In the genomic region with DNA sequence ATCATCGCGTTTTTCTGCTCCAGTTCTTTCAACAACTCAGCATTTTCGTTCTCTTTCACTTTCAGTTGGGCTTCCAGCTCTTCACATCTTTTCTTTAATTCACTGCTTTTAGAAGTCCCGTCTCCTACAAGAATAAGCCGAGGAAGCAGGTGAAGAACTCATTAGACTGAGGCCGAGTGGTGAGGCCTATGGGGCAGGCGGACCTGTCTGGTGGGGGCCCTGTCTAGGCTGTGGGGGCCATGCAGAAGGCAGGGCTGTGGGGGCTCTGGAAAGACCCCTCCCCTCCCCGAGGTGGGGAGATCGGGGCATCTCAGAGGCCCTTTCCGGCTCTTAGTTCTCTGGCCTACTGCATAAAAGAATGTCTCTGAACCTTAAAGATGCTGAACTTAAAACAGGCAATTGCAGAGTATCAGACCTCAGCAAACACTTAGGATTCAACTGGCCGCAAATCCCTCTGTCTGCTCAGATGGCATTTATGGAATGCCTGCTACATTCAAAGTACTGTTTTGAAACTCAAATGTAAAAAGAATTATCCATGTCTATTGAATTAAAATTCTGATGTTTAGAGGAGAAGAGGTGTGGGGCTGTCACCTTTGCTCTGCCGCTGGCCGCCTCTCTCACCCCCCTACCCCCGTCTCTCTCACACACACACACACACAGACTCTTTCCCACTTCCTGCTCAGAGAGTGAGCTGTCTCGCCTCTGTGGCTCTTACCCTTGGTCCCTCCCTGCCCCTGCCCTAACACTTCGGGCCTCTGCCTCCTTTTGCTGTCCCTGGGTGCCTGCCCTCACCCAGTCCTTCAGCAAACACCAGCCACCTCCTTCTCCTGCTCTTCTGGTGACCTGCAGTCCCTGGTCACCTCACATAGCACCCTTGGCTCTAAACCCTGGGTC, we compare ENCODE assay signal across 10 cellular contexts. TPM values are rescaled to one million over a fixed set of nuclear protein-coding genes. Genes with fewer than 3 reads are reported as not detected.
DNase-seq lines count a peak whose midpoint lies in the region; ATAC-seq and TF ChIP-seq lines count a peak whose summit lies in the region.
"Had no signal": no experiment of that assay in that cellular context is flagged by ENCODE, and none has a peak within 500 bp of the region (broad histone marks: within the 10 kb centered on the region; RNA-seq: fewer than 3 reads in every experiment).

No MANE protein-coding gene starts in this region.

- H2BK5ac ChIP-seq in mesendoderm (ENCODE audit: low read length): no peak overlapping the region

- peak overlapping the region; percentile 55 for H3K4me3 Mint-ChIP-seq in activated naive CD4-positive, alpha-beta T cell treated with anti-CD3 and anti-CD28 coated beads for 36 hours
- peak overlapping the region; percentile 14 to 86 (median 74) for H3K4me3 Mint-ChIP-seq in naive B cell

- no peak for TF ChIP-seq CTCF in heart left ventricle (IDR thresholded peaks at IDR 0.05)

- H3K4me1 Mint-ChIP-seq in activated naive CD4-positive, alpha-beta T cell treated with anti-CD3 and anti-CD28 coated beads for 36 hours (ENCODE audit: low read depth): peaks cover 24% of the 10 kb centered on the region
- peaks cover 19 to 22% (median 20%) of the 10 kb centered on the region in 3 donors for H3K4me1 Mint-ChIP-seq in naive B cell

- H3K27me3 ChIP-seq in heart left ventricle (no peaks in the 10 kb centered on the region), mesendoderm (ENCODE audit: insufficient read depth, low read length, poor library complexity) (no peaks in the 10 kb centered on the region)

- no peak overlapping the region for H2BK120ac ChIP-seq in mesendoderm (ENCODE audit: low read depth, low read length)

- H3K36me3 Mint-ChIP-seq in activated naive CD4-positive, alpha-beta T cell treated with anti-CD3 and anti-CD28 coated beads for 36 hours (ENCODE audit: low read depth): peaks cover 7% of the 10 kb centered on the region
- peaks cover 22 to 37% of the 10 kb centered on the region in 2 donors for H3K36me3 Mint-ChIP-seq in naive B cell

- H3K79me1 ChIP-seq in mesendoderm (ENCODE audit: low read length): no peaks in the 10 kb centered on the region

- peak overlapping the region in 1 of 12 donors; percentile 64 for H3K27ac ChIP-seq in heart left ventricle
- no peak overlapping the region for H3K27ac ChIP-seq in mesendoderm (ENCODE audit: low read depth, low read length)

- DNase-seq in left cardiac atrium (no peak), heart left ventricle (no peak), naive B cell (peak; percentile 9), mesendoderm (no peak)
- DNase-seq in activated naive CD4-positive, alpha-beta T cell treated with anti-CD3 and anti-CD28 coated beads for 36 hours: peak; percentile 73
- DNase-seq: hippocampal formation, NCI-H1694 had no signal

- no peak overlapping the region for H3K23ac ChIP-seq in mesendoderm (ENCODE audit: low read length)

- peaks cover 0 to 12% (median 0%) of the 10 kb centered on the region in 12 donors for H3K9me3 ChIP-seq in heart left ventricle

- H3K4ac ChIP-seq in mesendoderm (ENCODE audit: low read depth, low read length): no peak overlapping the region

- H2BK15ac ChIP-seq in mesendoderm (replicated peaks; ENCODE audit: low read depth): no peak overlapping the region

- H3K56ac ChIP-seq in mesendoderm (ENCODE audit: low read length): no peak overlapping the region

- no peak for TF ChIP-seq POLR2A in heart left ventricle (IDR thresholded peaks at IDR 0.05)

- peaks cover 8% of the 10 kb centered on the region for H3K9me3 Mint-ChIP-seq in activated naive CD4-positive, alpha-beta T cell treated with anti-CD3 and anti-CD28 coated beads for 36 hours
- H3K9me3 Mint-ChIP-seq in naive B cell: peaks cover 0 to 14% (median 6%) of the 10 kb centered on the region in 7 donors

- no peaks in the 10 kb centered on the region for H3K27me3 Mint-ChIP-seq in activated naive CD4-positive, alpha-beta T cell treated with anti-CD3 and anti-CD28 coated beads for 36 hours (ENCODE audit: low read depth)
- H3K27me3 Mint-ChIP-seq in naive B cell: no peaks in the 10 kb centered on the region

- H3K79me2 ChIP-seq in mesendoderm (ENCODE audit: control insufficient read depth, insufficient read depth, low read length): no peaks in the 10 kb centered on the region

- peak overlapping the region in 1 of 12 donors; percentile 37 for H3K4me3 ChIP-seq in heart left ventricle
- H3K4me3 ChIP-seq in mesendoderm (ENCODE audit: low read length): no peak overlapping the region

- intact Hi-C loops in left cardiac atrium (cut with DNase I): no loop called here
- intact Hi-C loops in heart left ventricle (cut with DNase I): no loop called here
- intact Hi-C loops in activated naive CD4-positive, alpha-beta T cell treated with anti-CD3 and anti-CD28 coated beads for 36 hours (cut with micrococcal nuclease): loop anchor here (1.0 to 2.0 kb wide), 2 partner anchors 33 to 36 kb away; no protein-coding TSS in a partner anchor

- no peak overlapping the region for H2AK5ac ChIP-seq in mesendoderm (ENCODE audit: low read length)

- H4K8ac ChIP-seq in mesendoderm (ENCODE audit: low read depth, low read length): no peak overlapping the region

- H3K4me1 ChIP-seq in heart left ventricle (peaks cover 0 to 17% (median 0%) of the 10 kb centered on the region in 12 donors), mesendoderm (ENCODE audit: control insufficient read depth, low read depth, low read length) (no peaks in the 10 kb centered on the region)

- WGBS in heart left ventricle, 4 donors: 81 to 93% (median 87%) methylated on average over 16 of the region's 16 CpGs
- WGBS in mesendoderm (ENCODE audit: extremely low coverage, insufficient coverage, low lambda C conversion rate): no CpG with 5 or more reads among the region's 16 CpGs

- CTCF ChIA-PET in activated naive CD4-positive, alpha-beta T cell treated with anti-CD3 and anti-CD28 coated beads for 36 hours (lab: Charles Lee): interaction anchor here (0.6 to 3.5 kb wide), 6 partner anchors 8 to 135 kb away, joined by 3 to 19 read pairs (median 4); no protein-coding TSS in a partner anchor

- peak; percentile 19 to 28 for ATAC-seq in left cardiac atrium
- no peak for ATAC-seq in heart left ventricle
- peak; percentile 80 to 85 for ATAC-seq in naive B cell (ENCODE audit: low read depth in 2 of 2)
- ATAC-seq in GM21723 (IDR thresholded peaks at IDR 0.05; ENCODE audit: unreplicated experiment): no peak
- no peak for ATAC-seq in HG03354 (IDR thresholded peaks at IDR 0.05; ENCODE audit: poor library complexity, severe bottlenecking, unreplicated experiment)
- no peak for ATAC-seq in HG03159 (IDR thresholded peaks at IDR 0.05; ENCODE audit: unreplicated experiment)

- H3K9ac ChIP-seq in mesendoderm (ENCODE audit: low read length): no peak overlapping the region

- no peak overlapping the region for H4K5ac ChIP-seq in mesendoderm (ENCODE audit: low read length)

- no peak overlapping the region for H3K18ac ChIP-seq in mesendoderm (ENCODE audit: low read length)

- H3K36me3 ChIP-seq in heart left ventricle: peaks cover 0 to 72% (median 58%) of the 10 kb centered on the region in 9 donors
- no peaks in the 10 kb centered on the region for H3K36me3 ChIP-seq in mesendoderm (ENCODE audit: control insufficient read depth, insufficient read depth, low read length)

- peak overlapping the region; percentile 60 for H3K27ac Mint-ChIP-seq in activated naive CD4-positive, alpha-beta T cell treated with anti-CD3 and anti-CD28 coated beads for 36 hours
- H3K27ac Mint-ChIP-seq in naive B cell: peak overlapping the region; percentile 33 to 94 (median 82)

- no peak overlapping the region for H3K4me2 ChIP-seq in mesendoderm (ENCODE audit: low read length)

RNA-seq across cellular contexts. Expression of a gene that starts 34.7 kb away (rescaled TPM):
- total RNA-seq in left cardiac atrium (10 to 100 TPM; 46.3 to 53.8 TPM), heart left ventricle (10 to 100 TPM; 37.8 to 77.6 (median 57.3) TPM)
- polyA plus RNA-seq in heart left ventricle (10 to 100 TPM; 58.1 to 86.1 TPM), naive B cell (ENCODE audit: low read depth in 6 of 6) (10 to 100 TPM; 18.7 to 31.5 (median 23.0) TPM)
- total RNA-seq in activated naive CD4-positive, alpha-beta T cell treated with anti-CD3 and anti-CD28 coated beads for 36 hours: 1 to 10 TPM; 3.3 to 3.7 TPM
- 2.1 TPM for polyA plus RNA-seq in mesendoderm (2013, experiment 1 of 2)
- polyA plus RNA-seq in mesendoderm (2013, experiment 2 of 2): 2.1 TPM

RNA-seq across cellular contexts. Expression of a gene that starts 35.1 kb away (rescaled TPM):
- total RNA-seq in left cardiac atrium (10 to 100 TPM; 67.6 to 75.8 TPM), heart left ventricle (100 to 1,000 TPM in 1 of 9 donors, 10 to 100 TPM in 8; 59.8 to 104 (median 78.0) TPM)
- polyA plus RNA-seq in heart left ventricle (10 to 100 TPM; 43.1 to 67.4 TPM), naive B cell (ENCODE audit: low read depth in 6 of 6) (10 to 100 TPM in 4 of 6 donors, 1 to 10 TPM in 2; 7.7 to 19.0 (median 11.8) TPM)
- 10 to 100 TPM; 42.2 to 46.0 TPM for total RNA-seq in activated naive CD4-positive, alpha-beta T cell treated with anti-CD3 and anti-CD28 coated beads for 36 hours
- 36.1 TPM for polyA plus RNA-seq in mesendoderm (2013, experiment 1 of 2)
- 35.4 TPM for polyA plus RNA-seq in mesendoderm (2013, experiment 2 of 2)

Comparison
In these comparisons a context has a peak if more than half of its experiments do, and no peak if none do; other contexts are left out.
1. ATAC-seq: peak in left cardiac atrium (2 of 2) and naive B cell (2 of 2); none in heart left ventricle (0 of 4), GM21723 (single experiment), HG03354 (single experiment) and HG03159 (single experiment).
2. DNase-seq: peak in activated naive CD4-positive, alpha-beta T cell treated with anti-CD3 and anti-CD28 coated beads for 36 hours (single experiment) and naive B cell (single experiment); none in left cardiac atrium (single experiment), heart left ventricle (0 of 5) and mesendoderm (single experiment).
3. RNA of a gene that starts 34.7 kb away (total RNA-seq): 37.8 to 77.6 TPM in heart left ventricle and 46.3 to 53.8 TPM in left cardiac atrium; 3.3 to 3.7 TPM in activated naive CD4-positive, alpha-beta T cell treated with anti-CD3 and anti-CD28 coated beads for 36 hours; every median in the first group is over 4 times any median in the second.